In the genomic region with DNA sequence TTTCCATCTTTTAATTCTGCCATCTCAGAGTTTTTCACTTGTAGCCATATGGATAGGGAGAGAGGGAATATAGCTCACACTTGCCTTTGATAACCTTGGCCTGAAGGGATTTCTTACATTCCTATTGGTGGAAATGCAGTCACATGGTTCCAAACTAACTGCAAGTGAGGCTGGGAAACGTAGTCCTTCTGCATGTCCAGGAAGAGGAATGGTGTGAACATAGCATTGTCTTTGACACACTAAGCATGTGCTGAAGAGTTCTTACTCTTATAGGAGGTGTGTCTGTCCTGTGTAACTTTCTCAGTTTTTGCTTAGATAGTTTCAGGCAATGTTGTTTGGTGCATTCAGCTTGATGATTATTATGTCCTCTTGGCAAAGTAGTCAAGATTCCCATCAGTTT, we compare ENCODE assay signal across 1 cellular context.
TF ChIP-seq lines count a peak whose summit lies in the region.

No MANE protein-coding gene starts in this region.

TF ChIP-seq in H1, 55 proteins besides CTCF, POLR2A, EP300 and RAD21:
- TF ChIP-seq, protein P1, sequence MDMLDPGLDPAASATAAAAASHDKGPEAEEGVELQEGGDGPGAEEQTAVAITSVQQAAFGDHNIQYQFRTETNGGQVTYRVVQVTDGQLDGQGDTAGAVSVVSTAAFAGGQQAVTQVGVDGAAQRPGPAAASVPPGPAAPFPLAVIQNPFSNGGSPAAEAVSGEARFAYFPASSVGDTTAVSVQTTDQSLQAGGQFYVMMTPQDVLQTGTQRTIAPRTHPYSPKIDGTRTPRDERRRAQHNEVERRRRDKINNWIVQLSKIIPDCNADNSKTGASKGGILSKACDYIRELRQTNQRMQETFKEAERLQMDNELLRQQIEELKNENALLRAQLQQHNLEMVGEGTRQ (IDR thresholded peaks at IDR 0.05; ENCODE audit: low read length): 0 out of 2 replicates have a peak, but pooled peaks have one; percentile 11
- peak; percentile 31 for TF ChIP-seq SIX5 (IDR thresholded peaks at IDR 0.05; ENCODE audit: low read depth, low read length)
